In genomic region chr1:94118013-94118412, GRCh38 we compare ENCODE assay signal across 1 cellular context.
TF ChIP-seq lines count a peak whose summit lies in the region.

No MANE protein-coding gene starts in this region.

TF ChIP-seq in A549, 52 proteins besides CTCF, POLR2A, EP300 and RAD21 (continued from another document):
- TF ChIP-seq, protein P1, sequence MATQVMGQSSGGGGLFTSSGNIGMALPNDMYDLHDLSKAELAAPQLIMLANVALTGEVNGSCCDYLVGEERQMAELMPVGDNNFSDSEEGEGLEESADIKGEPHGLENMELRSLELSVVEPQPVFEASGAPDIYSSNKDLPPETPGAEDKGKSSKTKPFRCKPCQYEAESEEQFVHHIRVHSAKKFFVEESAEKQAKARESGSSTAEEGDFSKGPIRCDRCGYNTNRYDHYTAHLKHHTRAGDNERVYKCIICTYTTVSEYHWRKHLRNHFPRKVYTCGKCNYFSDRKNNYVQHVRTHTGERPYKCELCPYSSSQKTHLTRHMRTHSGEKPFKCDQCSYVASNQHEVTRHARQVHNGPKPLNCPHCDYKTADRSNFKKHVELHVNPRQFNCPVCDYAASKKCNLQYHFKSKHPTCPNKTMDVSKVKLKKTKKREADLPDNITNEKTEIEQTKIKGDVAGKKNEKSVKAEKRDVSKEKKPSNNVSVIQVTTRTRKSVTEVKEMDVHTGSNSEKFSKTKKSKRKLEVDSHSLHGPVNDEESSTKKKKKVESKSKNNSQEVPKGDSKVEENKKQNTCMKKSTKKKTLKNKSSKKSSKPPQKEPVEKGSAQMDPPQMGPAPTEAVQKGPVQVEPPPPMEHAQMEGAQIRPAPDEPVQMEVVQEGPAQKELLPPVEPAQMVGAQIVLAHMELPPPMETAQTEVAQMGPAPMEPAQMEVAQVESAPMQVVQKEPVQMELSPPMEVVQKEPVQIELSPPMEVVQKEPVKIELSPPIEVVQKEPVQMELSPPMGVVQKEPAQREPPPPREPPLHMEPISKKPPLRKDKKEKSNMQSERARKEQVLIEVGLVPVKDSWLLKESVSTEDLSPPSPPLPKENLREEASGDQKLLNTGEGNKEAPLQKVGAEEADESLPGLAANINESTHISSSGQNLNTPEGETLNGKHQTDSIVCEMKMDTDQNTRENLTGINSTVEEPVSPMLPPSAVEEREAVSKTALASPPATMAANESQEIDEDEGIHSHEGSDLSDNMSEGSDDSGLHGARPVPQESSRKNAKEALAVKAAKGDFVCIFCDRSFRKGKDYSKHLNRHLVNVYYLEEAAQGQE (IDR thresholded peaks at IDR 0.05), result no peak
- TF ChIP-seq ZSCAN20 (CRISPR knock-in tag; IDR thresholded peaks at IDR 0.05) (no peak), FOXS1 (CRISPR knock-in tag; IDR thresholded peaks at IDR 0.05) (no peak), FOSL2 (IDR thresholded peaks at IDR 0.05) (no peak), FOSL2 (CRISPR knock-in tag; IDR thresholded peaks at IDR 0.05) (no peak), MAZ (IDR thresholded peaks at IDR 0.05; ENCODE audit: borderline replicate concordance, low read depth, low read length) (no peak), PHF8 (IDR thresholded peaks at IDR 0.05; ENCODE audit: borderline replicate concordance, low read depth) (no peak), CHD4 (IDR thresholded peaks at IDR 0.05; ENCODE audit: borderline replicate concordance) (no peak), BHLHE40 (IDR thresholded peaks at IDR 0.05; ENCODE audit: low read depth, low read length) (no peak), RARB (CRISPR knock-in tag; IDR thresholded peaks at IDR 0.05) (no peak), TFCP2L1 (CRISPR knock-in tag; IDR thresholded peaks at IDR 0.05) (no peak)
- TF ChIP-seq, protein P2, sequence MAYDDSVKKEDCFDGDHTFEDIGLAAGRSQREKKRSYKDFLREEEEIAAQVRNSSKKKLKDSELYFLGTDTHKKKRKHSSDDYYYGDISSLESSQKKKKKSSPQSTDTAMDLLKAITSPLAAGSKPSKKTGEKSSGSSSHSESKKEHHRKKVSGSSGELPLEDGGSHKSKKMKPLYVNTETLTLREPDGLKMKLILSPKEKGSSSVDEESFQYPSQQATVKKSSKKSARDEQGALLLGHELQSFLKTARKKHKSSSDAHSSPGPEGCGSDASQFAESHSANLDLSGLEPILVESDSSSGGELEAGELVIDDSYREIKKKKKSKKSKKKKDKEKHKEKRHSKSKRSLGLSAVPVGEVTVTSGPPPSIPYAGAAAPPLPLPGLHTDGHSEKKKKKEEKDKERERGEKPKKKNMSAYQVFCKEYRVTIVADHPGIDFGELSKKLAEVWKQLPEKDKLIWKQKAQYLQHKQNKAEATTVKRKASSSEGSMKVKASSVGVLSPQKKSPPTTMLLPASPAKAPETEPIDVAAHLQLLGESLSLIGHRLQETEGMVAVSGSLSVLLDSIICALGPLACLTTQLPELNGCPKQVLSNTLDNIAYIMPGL (CRISPR knock-in tag; IDR thresholded peaks at IDR 0.05; ENCODE audit: borderline replicate concordance), result no peak
- TF ChIP-seq, protein P3, sequence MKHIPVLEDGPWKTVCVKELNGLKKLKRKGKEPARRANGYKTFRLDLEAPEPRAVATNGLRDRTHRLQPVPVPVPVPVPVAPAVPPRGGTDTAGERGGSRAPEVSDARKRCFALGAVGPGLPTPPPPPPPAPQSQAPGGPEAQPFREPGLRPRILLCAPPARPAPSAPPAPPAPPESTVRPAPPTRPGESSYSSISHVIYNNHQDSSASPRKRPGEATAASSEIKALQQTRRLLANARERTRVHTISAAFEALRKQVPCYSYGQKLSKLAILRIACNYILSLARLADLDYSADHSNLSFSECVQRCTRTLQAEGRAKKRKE (CRISPR knock-in tag; IDR thresholded peaks at IDR 0.05; ENCODE audit: low read depth), result no peak
